Comparison of ENCODE assay signal across 8 cellular contexts in the genomic region with DNA sequence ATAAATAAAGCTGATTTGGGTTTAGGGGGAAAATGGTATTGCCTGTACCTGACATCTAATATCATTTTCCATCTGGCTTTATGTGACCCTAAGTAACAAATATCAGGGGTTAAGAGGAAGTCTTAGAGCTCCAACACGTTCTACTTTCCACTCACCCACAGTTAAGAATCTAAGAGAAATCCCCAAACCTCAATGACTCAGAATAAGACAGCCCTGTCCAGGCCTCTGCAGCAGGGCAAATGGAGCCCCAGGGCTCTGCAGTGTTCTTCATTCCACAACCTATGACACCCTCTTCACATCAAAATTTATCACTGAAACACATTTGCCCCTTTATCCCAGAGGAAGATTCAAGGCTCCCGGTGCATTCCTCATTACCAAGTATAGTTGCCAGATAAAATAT. TPM values are rescaled to one million over a fixed set of nuclear protein-coding genes. Genes with fewer than 3 reads are reported as not detected.
A peak's percentile ranks its signal among the peaks of the same experiment; 100 is the strongest.
DNase-seq lines count a peak whose midpoint lies in the region; ATAC-seq and TF ChIP-seq lines count a peak whose summit lies in the region.

No MANE protein-coding gene starts in this region.

- ATAC-seq in GM18517 (IDR thresholded peaks at IDR 0.05; ENCODE audit: unreplicated experiment) (peak; percentile 99), HG02588 (IDR thresholded peaks at IDR 0.05; ENCODE audit: unreplicated experiment) (peak; percentile 99)

- no peaks in the 10 kb centered on the region for H3K27me3 ChIP-seq in ovary

- no peak for TF ChIP-seq POLR2A in NB4 (IDR thresholded peaks at IDR 0.05; ENCODE audit: extremely low read depth, insufficient read length)
- TF ChIP-seq POLR2A in ovary (IDR thresholded peaks at IDR 0.05): no peak

- DNase-seq in NB4 (ENCODE audit: low read depth) (peak; percentile 89), foreskin fibroblast (peak; percentile 75 to 88), RKO (ENCODE audit: low spot score) (no peak), ovary (no peak), NCI-H510A treated with DMSO at 0.1 percent for 48 hours (lab: John Stamatoyannopoulos, UW) (no peak)
- DNase-seq in activated T-helper 1 cell treated with anti-CD3 and anti-CD28 coated beads, Interleukin-12 subunit alpha, Interleukin-12 subunit beta, Interleukin-2, Interleukin-4 antibody, amounts not matched to agents 30 ng/mL and 10 ng/mL and 1 ng/mL, durations not matched to agents 14 hours and 24 hours and 36 hours (ENCODE audit: low spot score): no peak

- H3K4me3 Mint-ChIP-seq in activated T-helper 1 cell treated with anti-CD3 and anti-CD28 coated beads, Interleukin-12 subunit alpha, Interleukin-12 subunit beta, Interleukin-2, Interleukin-4 antibody, amounts not matched to agents 30 ng/mL and 10 ng/mL and 1 ng/mL, durations not matched to agents 14 hours and 24 hours and 36 hours: no peak overlapping the region

- WGBS in ovary, 3 donors: 83 to 90% (median 84%) methylated on average over 2 of the region's 2 CpGs

- intact Hi-C loops in ovary (cut with DNase I): no loop called here
- intact Hi-C loops in activated T-helper 1 cell treated with anti-CD3 and anti-CD28 coated beads, Interleukin-12 subunit alpha, Interleukin-12 subunit beta, Interleukin-2, Interleukin-4 antibody, amounts not matched to agents 30 ng/mL and 10 ng/mL and 1 ng/mL, durations not matched to agents 14 hours and 24 hours and 36 hours (cut with micrococcal nuclease): loop anchor here (1.0 kb wide), 1 partner anchor 20 kb away; the partner anchor contains the start of gene TENT5A

- no peaks in the 10 kb centered on the region for H3K9me3 Mint-ChIP-seq in activated T-helper 1 cell treated with anti-CD3 and anti-CD28 coated beads, Interleukin-12 subunit alpha, Interleukin-12 subunit beta, Interleukin-2, Interleukin-4 antibody, amounts not matched to agents 30 ng/mL and 10 ng/mL and 1 ng/mL, durations not matched to agents 14 hours and 24 hours and 36 hours

- H3K4me3 ChIP-seq in NB4 (ENCODE audit: low read depth, low read length): no peak overlapping the region
- no peak overlapping the region for H3K4me3 ChIP-seq in foreskin fibroblast (ENCODE audit: low read depth in 1 of 2, low read length in 2 of 2)
- H3K4me3 ChIP-seq in ovary: no peak overlapping the region

- peaks cover 10% of the 10 kb centered on the region for H3K4me1 Mint-ChIP-seq in activated T-helper 1 cell treated with anti-CD3 and anti-CD28 coated beads, Interleukin-12 subunit alpha, Interleukin-12 subunit beta, Interleukin-2, Interleukin-4 antibody, amounts not matched to agents 30 ng/mL and 10 ng/mL and 1 ng/mL, durations not matched to agents 14 hours and 24 hours and 36 hours (ENCODE audit: low read depth)

- TF ChIP-seq EP300 in ovary (IDR thresholded peaks at IDR 0.05): no peak

- H3K9me3 ChIP-seq in ovary: no peaks in the 10 kb centered on the region

- H3K4me1 ChIP-seq in ovary (ENCODE audit: insufficient read depth): no peaks in the 10 kb centered on the region

- peaks cover 4% of the 10 kb centered on the region for H3K27me3 Mint-ChIP-seq in activated T-helper 1 cell treated with anti-CD3 and anti-CD28 coated beads, Interleukin-12 subunit alpha, Interleukin-12 subunit beta, Interleukin-2, Interleukin-4 antibody, amounts not matched to agents 30 ng/mL and 10 ng/mL and 1 ng/mL, durations not matched to agents 14 hours and 24 hours and 36 hours (ENCODE audit: insufficient read depth)

- no peak for TF ChIP-seq CTCF in NB4 (IDR thresholded peaks at IDR 0.05; ENCODE audit: low read depth, low read length)
- no peak for TF ChIP-seq CTCF in foreskin fibroblast (IDR thresholded peaks at IDR 0.05; ENCODE audit: low read depth, low read length)
- TF ChIP-seq CTCF in ovary (IDR thresholded peaks at IDR 0.05): no peak

- no peak overlapping the region for H3K27ac Mint-ChIP-seq in activated T-helper 1 cell treated with anti-CD3 and anti-CD28 coated beads, Interleukin-12 subunit alpha, Interleukin-12 subunit beta, Interleukin-2, Interleukin-4 antibody, amounts not matched to agents 30 ng/mL and 10 ng/mL and 1 ng/mL, durations not matched to agents 14 hours and 24 hours and 36 hours

- H3K36me3 ChIP-seq in ovary: no peaks in the 10 kb centered on the region

- no peak overlapping the region for H3K27ac ChIP-seq in ovary

- H3K36me3 Mint-ChIP-seq in activated T-helper 1 cell treated with anti-CD3 and anti-CD28 coated beads, Interleukin-12 subunit alpha, Interleukin-12 subunit beta, Interleukin-2, Interleukin-4 antibody, amounts not matched to agents 30 ng/mL and 10 ng/mL and 1 ng/mL, durations not matched to agents 14 hours and 24 hours and 36 hours (ENCODE audit: low read depth): no peaks in the 10 kb centered on the region

RNA-seq across cellular contexts. Expression of gene TENT5A, which starts 20.3 kb away (rescaled TPM):
- 10 to 100 TPM; 19.9 to 47.1 (median 29.4) TPM for total RNA-seq in ovary
- polyA plus RNA-seq in ovary: 10 to 100 TPM; 14.6 to 46.3 TPM
- total RNA-seq in activated T-helper 1 cell treated with anti-CD3 and anti-CD28 coated beads, Interleukin-12 subunit alpha, Interleukin-12 subunit beta, Interleukin-2, Interleukin-4 antibody, amounts not matched to agents 30 ng/mL and 10 ng/mL and 1 ng/mL, durations not matched to agents 14 hours and 24 hours and 36 hours: 0.34 and 0.47 TPM in 2 replicates

Comparison
In these comparisons a context has a peak if more than half of its experiments do, and no peak if none do; other contexts are left out.
1. DNase-seq: peak in NB4 (single experiment) and foreskin fibroblast (2 of 2); none in RKO (single experiment), ovary (0 of 5), NCI-H510A treated with DMSO at 0.1 percent for 48 hours (single experiment) and activated T-helper 1 cell treated with anti-CD3 and anti-CD28 coated beads, Interleukin-12 subunit alpha, Interleukin-12 subunit beta, Interleukin-2, Interleukin-4 antibody, amounts not matched to agents 30 ng/mL and 10 ng/mL and 1 ng/mL, durations not matched to agents 14 hours and 24 hours and 36 hours (single experiment).
2. RNA of gene TENT5A, which starts 20.3 kb away (total RNA-seq): 19.9 to 47.1 TPM in ovary; 0.34 to 0.47 TPM in activated T-helper 1 cell treated with anti-CD3 and anti-CD28 coated beads, Interleukin-12 subunit alpha, Interleukin-12 subunit beta, Interleukin-2, Interleukin-4 antibody, amounts not matched to agents 30 ng/mL and 10 ng/mL and 1 ng/mL, durations not matched to agents 14 hours and 24 hours and 36 hours; every median in the first group is over 10 times any median in the second.